9 cellular contexts compared by ENCODE assay signal in genomic region chr4:73707918-73708577, GRCh38. TPM values are rescaled to one million over a fixed set of nuclear protein-coding genes. Genes with fewer than 3 reads are reported as not detected.
DNase-seq lines count a peak whose midpoint lies in the region; ATAC-seq and TF ChIP-seq lines count a peak whose summit lies in the region.
"Had no signal": no experiment of that assay in that cellular context is flagged by ENCODE, and none has a peak within 500 bp of the region (broad histone marks: within the 10 kb centered on the region; RNA-seq: fewer than 3 reads in every experiment).

No MANE protein-coding gene starts in this region.

- no peak overlapping the region for H3K4me3 ChIP-seq in LNCaP clone FGC (ENCODE audit: low read depth, low read length)
- H3K4me3 ChIP-seq in body of pancreas = no peak overlapping the region

- no peak for TF ChIP-seq POLR2A in body of pancreas (IDR thresholded peaks at IDR 0.05)

- no peaks in the 10 kb centered on the region for H3K9me3 ChIP-seq in body of pancreas

- DNase-seq in DMS53 (lab: John Stamatoyannopoulos, UW) (peak; percentile 47), LNCaP clone FGC (ENCODE audit: low read depth) (peak; percentile 62), body of pancreas (peak; percentile 38 to 71 (median 64)), mucosa of gallbladder (ENCODE audit: low spot score) (peak; percentile 27), NCI-H1105 (lab: John Stamatoyannopoulos, UW) (no peak), NCI-H82 (lab: John Stamatoyannopoulos, UW) (no peak)
- DNase-seq: activated B cell treated with CpG ODN at 0.5 μM for 24 hours had no signal

- peaks cover 30% of the 10 kb centered on the region for H3K4me1 ChIP-seq in body of pancreas

- no peaks in the 10 kb centered on the region for H3K36me3 ChIP-seq in body of pancreas (replicated peaks in 1 of 2; ENCODE audit: insufficient read depth in 1 of 2, low read depth in 2 of 2)

- H3K27ac ChIP-seq in body of pancreas = peak overlapping the region in 1 of 4 donors; percentile 34

- intact Hi-C loops in body of pancreas (cut with DNase I) = no loop called here

- H3K27me3 ChIP-seq in body of pancreas = no peaks in the 10 kb centered on the region

- WGBS in body of pancreas, 2 donors = 36 to 41% methylated on average over 7 of the region's 7 CpGs

- ATAC-seq in body of pancreas = peak; percentile 58
- no peak for ATAC-seq in GM21723 (IDR thresholded peaks at IDR 0.05; ENCODE audit: unreplicated experiment)
- ATAC-seq in HG02759 (IDR thresholded peaks at IDR 0.05; ENCODE audit: unreplicated experiment) = no peak

- TF ChIP-seq CTCF in LNCaP clone FGC (IDR thresholded peaks at IDR 0.05; ENCODE audit: control insufficient read depth, extremely low read depth, insufficient read depth) (no peak), body of pancreas (IDR thresholded peaks at IDR 0.05) (no peak)

RNA-seq across cellular contexts. Expression of gene CXCL8, which starts 32.3 kb away (rescaled TPM):
- total RNA-seq in body of pancreas (10 to 100 TPM in 1 of 2 donors, 1 to 10 TPM in 1; 3.9 to 12.9 TPM), mucosa of gallbladder (0.92 TPM)

Comparison
In these comparisons a context has a peak if more than half of its experiments do, and no peak if none do; other contexts are left out.
1. DNase-seq: peak in DMS53 (single experiment), LNCaP clone FGC (single experiment), body of pancreas (4 of 4) and mucosa of gallbladder (single experiment); none in NCI-H1105 (single experiment) and NCI-H82 (single experiment).